ENCODE assay signal across 21 cellular contexts in genomic region chr6:122702846-122703245, GRCh38.
DNase-seq lines count a peak whose midpoint lies in the region; ATAC-seq and TF ChIP-seq lines count a peak whose summit lies in the region.
"Had no signal": no experiment of that assay in that cellular context is flagged by ENCODE, and none has a peak within 500 bp of the region (broad histone marks: within the 10 kb centered on the region; RNA-seq: fewer than 3 reads in every experiment).

No MANE protein-coding gene starts in this region.

- H3K4me1 ChIP-seq in IMR-90 (ENCODE audit: control insufficient read depth, insufficient read depth, low read length) (no peaks in the 10 kb centered on the region), gastrocnemius medialis (no peaks in the 10 kb centered on the region)
- H3K4me1 ChIP-seq: SJSA1 had no signal

- TF ChIP-seq CTCF in IMR-90 (conservative IDR thresholded peaks at IDR 0.05; ENCODE audit: low read depth, low read length) (no peak), gastrocnemius medialis (IDR thresholded peaks at IDR 0.05 in 4 of 5, conservative IDR thresholded peaks at IDR 0.05 in 1 of 5) (no peak)

- no peak overlapping the region for H3K18ac ChIP-seq in IMR-90 (ENCODE audit: low read depth, low read length)

- H3K36me3 ChIP-seq in IMR-90 (ENCODE audit: control insufficient read depth, insufficient read depth, low read length) (no peaks in the 10 kb centered on the region), gastrocnemius medialis (no peaks in the 10 kb centered on the region)
- H3K36me3 ChIP-seq: SJSA1 had no signal

- no peak overlapping the region for H4K91ac ChIP-seq in IMR-90 (ENCODE audit: insufficient read depth, low read depth, low read length)

- ATAC-seq in IMR-90 (ENCODE audit: low read depth), result no peak
- ATAC-seq in gastrocnemius medialis, result no peak
- ATAC-seq in GM19395 (IDR thresholded peaks at IDR 0.05; ENCODE audit: unreplicated experiment), result no peak
- ATAC-seq in Right ventricle myocardium inferior, result no peak
- ATAC-seq: GM12878, HCT116 had no signal

- in situ Hi-C loops in IMR-90 (cut with MboI; ENCODE audit: low sequenced_read_pairs) (no loop called here), gastrocnemius medialis (cut with MboI; ENCODE audit: low sequenced_read_pairs in 4 of 4) (no loop called here)

- no peak overlapping the region for H4K8ac ChIP-seq in IMR-90 (ENCODE audit: low read depth in 2 of 2, low read length in 2 of 2)

- no peaks in the 10 kb centered on the region for H4K20me1 ChIP-seq in IMR-90 (ENCODE audit: insufficient read depth, low read length)

- no peak overlapping the region for H3K14ac ChIP-seq in IMR-90 (replicated peaks; ENCODE audit: low read depth, low read length)

- H3K27me3 ChIP-seq in IMR-90 (ENCODE audit: control insufficient read depth, insufficient read depth, low read length) (no peaks in the 10 kb centered on the region), gastrocnemius medialis (no peaks in the 10 kb centered on the region)
- H3K27me3 ChIP-seq: SJSA1 had no signal

- CTCF ChIA-PET in IMR-90 (lab: Yijun Ruan, JAX), result no interaction called here

- intact Hi-C loops in IMR-90 (cut with micrococcal nuclease) (no loop called here), gastrocnemius medialis (cut with DNase I; ENCODE audit: low total_unique reads) (no loop called here), Right ventricle myocardium inferior (cut with DNase I) (no loop called here)

- H2BK20ac ChIP-seq in IMR-90 (ENCODE audit: low read depth, low read length), result no peak overlapping the region

- no peak overlapping the region for H3K27ac ChIP-seq in IMR-90 (ENCODE audit: insufficient read depth, low read length)
- no peak overlapping the region for H3K27ac ChIP-seq in gastrocnemius medialis
- H3K27ac ChIP-seq: HL-60, RWPE1, SJSA1 had no signal

- DNase-seq in AML-193 (lab: John Stamatoyannopoulos, UW) (peak; percentile 39 to 68), IMR-90 (no peak), OCI-M1 (lab: John Stamatoyannopoulos, UW) (peak; percentile 10), fibroblast of gingiva (ENCODE audit: low read depth) (peak; percentile 20), gastrocnemius medialis (no peak), Right ventricle myocardium inferior (ENCODE audit: missing footprints) (no peak)
- DNase-seq: CD4-positive, alpha-beta T cell; COR-L47; DMS79; GOT3; NCI-H1048; NCI-H1417 treated with DMSO at 0.1 percent for 48 hours; NCI-H187; NCI-H446; NCI-H526 had no signal

- no peak overlapping the region for H2BK120ac ChIP-seq in IMR-90 (ENCODE audit: low read depth, low read length)

- H3K9me3 ChIP-seq in IMR-90 (ENCODE audit: control insufficient read depth, insufficient read depth, low read length) (no peaks in the 10 kb centered on the region), gastrocnemius medialis (no peaks in the 10 kb centered on the region)
- H3K9me3 ChIP-seq: SJSA1 had no signal

- H4K5ac ChIP-seq in IMR-90 (ENCODE audit: low read depth, low read length), result no peak overlapping the region

- no peak overlapping the region for H2AK5ac ChIP-seq in IMR-90 (ENCODE audit: low read depth, low read length)

- H3K4me3 ChIP-seq in IMR-90 (ENCODE audit: insufficient read depth, low read depth, low read length), result no peak overlapping the region
- H3K4me3 ChIP-seq in gastrocnemius medialis, result no peak overlapping the region
- H3K4me3 ChIP-seq: GM12878, SJSA1 had no signal

- no peak overlapping the region for H2BK15ac ChIP-seq in IMR-90 (ENCODE audit: low read depth, low read length)

- H3K4ac ChIP-seq in IMR-90 (ENCODE audit: low read depth, low read length), result no peak overlapping the region

- no peak overlapping the region for H3K23ac ChIP-seq in IMR-90 (ENCODE audit: low read depth, low read length)

- H3K9ac ChIP-seq in IMR-90 (ENCODE audit: low read depth, low read length), result no peak overlapping the region

- H3K4me2 ChIP-seq in IMR-90 (ENCODE audit: low read depth, low read length), result no peak overlapping the region

- dilution Hi-C loops in IMR-90 (cut with HindIII; ENCODE audit: low sequenced_read_pairs, unreplicated experiment), result no loop called here

- no peak for TF ChIP-seq RAD21 in IMR-90 (IDR thresholded peaks at IDR 0.05; ENCODE audit: low read length)

- no peak overlapping the region for H3K56ac ChIP-seq in IMR-90 (ENCODE audit: extremely low read depth, insufficient read depth, low read length)

- no peak overlapping the region for H2AFZ ChIP-seq in IMR-90 (replicated peaks; ENCODE audit: low read length, poor library complexity)

- H3K9me1 ChIP-seq in IMR-90 (ENCODE audit: insufficient read depth, low read length), result no peaks in the 10 kb centered on the region

- no peak overlapping the region for H2AK9ac ChIP-seq in IMR-90 (replicated peaks; ENCODE audit: low read depth, low read length, poor library complexity)

- no CpG with 5 or more reads among the region's 3 CpGs for WGBS in IMR-90 (ENCODE audit: extremely low coverage in 2 of 2, insufficient read length in 1 of 2), 2 experiments

- no peak overlapping the region for H2BK5ac ChIP-seq in IMR-90 (ENCODE audit: low read depth, low read length, poor library complexity, severe bottlenecking)

- BruUV-seq in IMR-90 (replicated peaks; lab: Mats Ljungman, UMichigan), result no TSS peak

- POLR2A ChIA-PET in IMR-90 (lab: Charles Lee; ENCODE audit: unreplicated experiment), result no interaction called here

- H3K79me1 ChIP-seq in IMR-90 (ENCODE audit: low read depth in 1 of 2, low read length in 2 of 2), result no peaks in the 10 kb centered on the region

- TF ChIP-seq POLR2A in IMR-90 (IDR thresholded peaks at IDR 0.05; ENCODE audit: low read depth, low read length), result no peak
- TF ChIP-seq POLR2A in gastrocnemius medialis (IDR thresholded peaks at IDR 0.05), result no peak

TF ChIP-seq in IMR-90, 13 proteins besides CTCF, POLR2A, EP300 and RAD21:
- no peak for TF ChIP-seq NFE2L2 (IDR thresholded peaks at IDR 0.05; ENCODE audit: low read depth, low read length)
- no peak for TF ChIP-seq MXI1 (IDR thresholded peaks at IDR 0.05; ENCODE audit: borderline replicate concordance, low read depth, low read length)
- peak; percentile 79 for TF ChIP-seq CEBPB (IDR thresholded peaks at IDR 0.05; ENCODE audit: low read depth, low read length)

Comparison
In these comparisons a context has a peak if more than half of its experiments do, and no peak if none do; other contexts are left out.
1. DNase-seq: peak in AML-193 (2 of 2), OCI-M1 (single experiment) and fibroblast of gingiva (single experiment); none in IMR-90 (single experiment), gastrocnemius medialis (0 of 2) and Right ventricle myocardium inferior (single experiment).